In the genomic region with DNA sequence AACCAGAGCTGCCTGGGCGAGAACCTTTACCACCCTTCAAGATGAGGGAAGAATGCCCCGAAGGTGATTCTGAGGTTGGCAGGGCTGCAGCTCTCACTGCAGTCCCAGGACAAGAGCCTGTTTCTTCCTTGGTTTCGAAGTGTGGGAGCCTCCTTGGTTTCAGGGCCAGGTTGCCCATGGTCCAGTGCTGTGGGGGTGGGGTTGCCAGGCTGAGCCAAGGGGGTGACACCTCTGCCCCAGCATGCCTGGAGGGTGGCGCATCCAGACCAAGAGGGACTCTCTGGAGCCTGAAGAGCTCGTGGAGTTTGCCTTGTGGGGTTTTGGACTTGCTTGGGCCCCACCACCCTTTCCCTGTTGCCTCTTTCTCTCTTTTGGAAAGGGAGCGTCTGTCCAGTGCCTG, we compare ENCODE assay signal across 15 cellular contexts. TPM values are rescaled to one million over a fixed set of nuclear protein-coding genes. Genes with fewer than 3 reads are reported as not detected.
A peak's percentile ranks its signal among the peaks of the same experiment; 100 is the strongest.
DNase-seq lines count a peak whose midpoint lies in the region; ATAC-seq and TF ChIP-seq lines count a peak whose summit lies in the region.
"Had no signal": no experiment of that assay in that cellular context is flagged by ENCODE, and none has a peak within 500 bp of the region (broad histone marks: within the 10 kb centered on the region; RNA-seq: fewer than 3 reads in every experiment).

No MANE protein-coding gene starts in this region.

- H3K27ac ChIP-seq in RWPE1 (peak overlapping the region; percentile 22; the same call in 1 of the 2 replicates), coronary artery (no peak overlapping the region), caudate nucleus (ENCODE audit: low read depth, low read length) (no peak overlapping the region)
- H3K27ac ChIP-seq: C4-2B, GM23248, HL-60 had no signal

- H3K4me1 Mint-ChIP-seq in stimulated activated memory B cell treated with anti-CD40 and anti-IgM and Interleukin-4, amounts not matched to agents 10 μg/mL and 1 μg/mL and 100 μg/mL, for 72 hours = peaks cover 13% of the 10 kb centered on the region

- H3K9me3 Mint-ChIP-seq in stimulated activated memory B cell treated with anti-CD40 and anti-IgM and Interleukin-4, amounts not matched to agents 10 μg/mL and 1 μg/mL and 100 μg/mL, for 72 hours = peaks cover 4% of the 10 kb centered on the region
- H3K9me3 Mint-ChIP-seq: CD4-positive, alpha-beta T cell had no signal

- H3K9me3 ChIP-seq in mucosa of descending colon = no peaks in the 10 kb centered on the region
- H3K9me3 ChIP-seq: Caco-2, HAP-1 had no signal

- peaks cover 6% of the 10 kb centered on the region for H3K36me3 ChIP-seq in mucosa of descending colon (ENCODE audit: low read depth)

- no peak for DNase-seq in RWPE1 (ENCODE audit: low spot score)
- peak; percentile 58 for DNase-seq in coronary artery (ENCODE audit: low spot score)
- DNase-seq in mucosa of descending colon = no peak
- DNase-seq in activated T-cell treated with anti-CD3 and anti-CD28 coated beads, Interleukin-2, amount 50 U/mL, for 48 hours = no peak
- no peak for DNase-seq in caudate nucleus (lab: John Stamatoyannopoulos, UW)
- DNase-seq: ACHN; AML-193; CD4-positive, alpha-beta T cell; GM23248; IMR-90 had no signal

- CTCF ChIA-PET in RWPE1 (lab: Yijun Ruan, JAX) = no interaction called here

- H3K4me3 ChIP-seq in coronary artery (no peak overlapping the region), mucosa of descending colon (no peak overlapping the region)
- H3K4me3 ChIP-seq: GM23248, HAP-1 had no signal

- H3K4me3 Mint-ChIP-seq in stimulated activated memory B cell treated with anti-CD40 and anti-IgM and Interleukin-4, amounts not matched to agents 10 μg/mL and 1 μg/mL and 100 μg/mL, for 72 hours = no peak overlapping the region
- H3K4me3 Mint-ChIP-seq: CD4-positive, alpha-beta T cell had no signal

- no peaks in the 10 kb centered on the region for H3K4me1 ChIP-seq in mucosa of descending colon (ENCODE audit: low read depth)
- H3K4me1 ChIP-seq: Caco-2, HAP-1 had no signal

- no peak overlapping the region for H3K27ac Mint-ChIP-seq in stimulated activated memory B cell treated with anti-CD40 and anti-IgM and Interleukin-4, amounts not matched to agents 10 μg/mL and 1 μg/mL and 100 μg/mL, for 72 hours
- H3K27ac Mint-ChIP-seq: CD4-positive, alpha-beta T cell had no signal

- POLR2A ChIA-PET in RWPE1 (lab: Yijun Ruan, JAX; ENCODE audit: low non-redundant PET) = no interaction called here

- TF ChIP-seq CTCF in RWPE1 (conservative IDR thresholded peaks at IDR 0.05; ENCODE audit: low read depth) = no peak
- no peak for TF ChIP-seq CTCF in coronary artery (IDR thresholded peaks at IDR 0.05)
- no peak for TF ChIP-seq CTCF in mucosa of descending colon (IDR thresholded peaks at IDR 0.05)

- H3K36me3 Mint-ChIP-seq in stimulated activated memory B cell treated with anti-CD40 and anti-IgM and Interleukin-4, amounts not matched to agents 10 μg/mL and 1 μg/mL and 100 μg/mL, for 72 hours = peaks cover 31% of the 10 kb centered on the region

- no peaks in the 10 kb centered on the region for H3K27me3 Mint-ChIP-seq in stimulated activated memory B cell treated with anti-CD40 and anti-IgM and Interleukin-4, amounts not matched to agents 10 μg/mL and 1 μg/mL and 100 μg/mL, for 72 hours
- H3K27me3 Mint-ChIP-seq: CD4-positive, alpha-beta T cell had no signal

- ATAC-seq in mucosa of descending colon = peak; percentile 25
- ATAC-seq in stimulated activated memory B cell treated with anti-CD40 and anti-IgM and Interleukin-4, amounts not matched to agents 10 μg/mL and 1 μg/mL and 100 μg/mL, for 72 hours = peak; percentile 8

- intact Hi-C loops in mucosa of descending colon (cut with DNase I, micrococcal nuclease) = no loop called here

RNA-seq across cellular contexts. Expression of a gene that starts 41.3 kb away (rescaled TPM):
- 10 to 100 TPM; 18.3 to 24.1 (median 20.8) TPM for total RNA-seq in mucosa of descending colon

RNA-seq across cellular contexts. Expression of a gene that starts 48.5 kb away (rescaled TPM):
- 10 to 100 TPM; 37.7 to 71.2 (median 65.8) TPM for total RNA-seq in mucosa of descending colon
